23 cellular contexts compared by ENCODE assay signal in the genomic region with DNA sequence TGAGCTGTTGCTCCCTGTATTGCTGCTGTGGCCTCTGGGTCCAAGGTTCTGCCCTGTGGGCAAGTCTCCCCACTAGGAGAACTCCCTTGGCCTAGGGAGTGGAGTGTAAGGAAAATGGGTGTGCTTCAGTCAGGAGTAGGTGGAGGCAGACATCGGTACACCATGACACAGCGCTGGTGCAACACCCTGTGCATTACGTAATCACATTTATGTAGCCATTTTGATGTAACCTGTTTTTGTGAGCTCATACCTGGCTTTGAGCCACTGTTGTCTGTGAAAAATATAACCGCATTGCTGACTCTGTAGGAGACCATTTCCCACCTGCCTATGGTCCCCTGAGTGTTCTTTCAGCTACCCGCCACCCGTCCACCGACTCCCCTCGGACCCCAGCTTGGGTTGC.
"Had no signal": no experiment of that assay in that cellular context is flagged by ENCODE, and none has a peak within 500 bp of the region (broad histone marks: within the 10 kb centered on the region; RNA-seq: fewer than 3 reads in every experiment).

No MANE protein-coding gene starts in this region.

- H3K9me3 ChIP-seq: SJCRH30, SK-N-SH had no signal

- ATAC-seq: activated T-cell treated with anti-CD3 and anti-CD28 coated beads, Interleukin-2, amount 50 U/mL, for 4 hours; Right ventricle myocardium inferior had no signal

- H3K27me3 ChIP-seq: SJCRH30 had no signal

- H3K9ac ChIP-seq: SK-N-SH had no signal

- H3K4me1 ChIP-seq: SJCRH30 had no signal

- H3K4me2 ChIP-seq: PC-9, SK-N-SH had no signal

- H3K36me3 ChIP-seq: SJCRH30 had no signal

- H3K9me2 ChIP-seq: SK-N-SH had no signal

- H3K27ac ChIP-seq: PC-9, SJCRH30, VCaP had no signal

- DNase-seq: activated CD4-positive, alpha-beta memory T cell treated with anti-CD3 and anti-CD28 coated beads for 36 hours; activated CD4-positive, alpha-beta T cell treated with anti-CD3 and anti-CD28 coated beads, Interleukin-2, amount 10 ng/mL, durations not matched to agents 7 days and 5 days; activated CD4-positive, CD25-positive, alpha-beta regulatory T cell; activated CD8-positive, alpha-beta memory T cell treated with anti-CD3 and anti-CD28 coated beads for 24 hours; activated gamma-delta T cell; activated naive CD4-positive, alpha-beta T cell treated with anti-CD3 and anti-CD28 coated beads for 36 hours; activated naive CD8-positive, alpha-beta T cell treated with anti-CD3 and anti-CD28 coated beads for 36 hours; activated T-cell treated with anti-CD3 and anti-CD28 coated beads, Interleukin-2, amount 50 U/mL, for 4 hours; anterior cingulate cortex; central memory CD4-positive, alpha-beta T cell; Kasumi-1; KBM-7; NCI-H1048; NCI-H146; NCI-H187 treated with DMSO at 0.1 percent for 48 hours; NCI-H345; NCI-H510A; PC-9; SJCRH30; SK-N-SH; T-helper 1 cell had no signal

- H3K4me3 ChIP-seq: PC-9, SJCRH30 had no signal

- H2AFZ ChIP-seq: PC-9 had no signal
